Comparison of ENCODE assay signal across 2 cellular contexts in genomic region chrX:136030357-136031225, GRCh38.
TF ChIP-seq lines count a peak whose summit lies in the region.

No MANE protein-coding gene starts in this region.

TF ChIP-seq in HepG2, 621 proteins besides CTCF, POLR2A, EP300 and RAD21:
- TF ChIP-seq TFE3 (CRISPR knock-in tag; IDR thresholded peaks at IDR 0.05), result no peak
- no peak for TF ChIP-seq ZNF10 (CRISPR knock-in tag; IDR thresholded peaks at IDR 0.05; ENCODE audit: borderline replicate concordance, low read depth)

TF ChIP-seq in HEK293T, 16 proteins besides CTCF, POLR2A, EP300 and RAD21 (continued from another document):
- no peak for TF ChIP-seq SP1 (IDR thresholded peaks at IDR 0.05)
- TF ChIP-seq BHLHE40 (IDR thresholded peaks at IDR 0.05; ENCODE audit: borderline replicate concordance), result no peak
- TF ChIP-seq SUZ12 (IDR thresholded peaks at IDR 0.05), result no peak
- TF ChIP-seq FOXA1 (IDR thresholded peaks at IDR 0.05), result no peak
- no peak for TF ChIP-seq FOXM1 (IDR thresholded peaks at IDR 0.05; ENCODE audit: borderline replicate concordance)
- no peak for TF ChIP-seq ELF4 (IDR thresholded peaks at IDR 0.05)
- no peak for TF ChIP-seq CTBP1 (IDR thresholded peaks at IDR 0.05; ENCODE audit: borderline replicate concordance)
